Comparison of ENCODE assay signal across 8 cellular contexts in the genomic region with DNA sequence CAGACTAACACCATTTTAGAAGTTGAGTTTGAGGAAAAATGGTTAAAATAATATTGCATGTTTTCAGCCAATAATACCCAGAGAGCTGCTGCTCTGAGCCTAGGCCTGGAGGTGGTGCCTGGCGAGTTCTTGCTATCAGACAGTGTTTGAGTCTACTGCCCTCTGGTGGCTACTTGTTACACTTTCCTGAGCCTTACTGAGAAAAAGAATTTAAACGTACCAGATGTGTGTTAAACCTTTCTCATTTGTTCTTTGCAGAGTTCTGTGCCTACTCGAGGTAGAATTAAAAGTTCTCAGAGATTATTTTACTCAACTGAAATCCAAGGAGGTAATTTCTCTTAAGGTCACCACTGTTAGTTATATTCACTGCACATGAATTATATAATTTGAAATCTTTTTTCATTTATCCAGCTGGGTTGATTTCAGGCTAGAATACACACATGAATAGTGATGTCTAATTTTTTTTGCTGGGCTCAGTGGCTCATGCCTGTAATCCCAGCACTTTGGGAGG. TPM values are rescaled to one million over a fixed set of nuclear protein-coding genes. Genes with fewer than 3 reads are reported as not detected.
DNase-seq lines count a peak whose midpoint lies in the region; ATAC-seq lines count a peak whose summit lies in the region.

No MANE protein-coding gene starts in this region.

- intact Hi-C loops in left colon (cut with DNase I, micrococcal nuclease) = no loop called here

- DNase-seq in AG08396 (ENCODE audit: low spot score) (peak; percentile 77), NCI-H510A (lab: John Stamatoyannopoulos, UW) (peak; percentile 85), cerebellar cortex (ENCODE audit: low spot score) (peak; percentile 93), left colon (peak; percentile 72 to 78)
- peak; percentile 72 for DNase-seq in activated CD4-positive, CD25-positive, alpha-beta regulatory T cell treated with anti-CD3 and anti-CD28 coated beads, Interleukin-2, amount 50 U/mL, for 16 hours (ENCODE audit: low read depth, low spot score)
- peak; percentile 60 for DNase-seq in stimulated activated CD4-positive, alpha-beta T cell treated with anti-CD3 and anti-CD28 coated beads, Interleukin-4, amount 100 ng/mL, for 1 hour

- ATAC-seq in GM18873 (IDR thresholded peaks at IDR 0.05; ENCODE audit: low FRiP score, unreplicated experiment) (peak; percentile 77), HG03442 (IDR thresholded peaks at IDR 0.05; ENCODE audit: unreplicated experiment) (peak; percentile 60), left colon (peak; percentile 79)

RNA-seq across cellular contexts. Expression of gene SHLD1, which starts 38.2 kb away (rescaled TPM):
- total RNA-seq in left colon = 10 to 100 TPM in 1 of 2 donors, 1 to 10 TPM in 1; 8.1 to 10.5 TPM

Comparison
In these comparisons a context has a peak if more than half of its experiments do, and no peak if none do; other contexts are left out.
1. Peak in every context shown above with its lines: DNase-seq and ATAC-seq.